In genomic region chr20:5834436-5835005, GRCh38 we compare ENCODE assay signal across 29 cellular contexts.
A peak's percentile ranks its signal among the peaks of the same experiment; 100 is the strongest.
DNase-seq lines count a peak whose midpoint lies in the region; ATAC-seq, FAIRE-seq and TF ChIP-seq lines count a peak whose summit lies in the region.
"Had no signal": no experiment of that assay in that cellular context is flagged by ENCODE, and none has a peak within 500 bp of the region (broad histone marks: within the 10 kb centered on the region; RNA-seq: fewer than 3 reads in every experiment).

No MANE protein-coding gene starts in this region.

- no peak overlapping the region for H3K4me3 ChIP-seq in A549
- no peak overlapping the region for H3K4me3 ChIP-seq in CD4-positive, CD25-positive, alpha-beta regulatory T cell (ENCODE audit: low read depth, low read length)
- H3K4me3 ChIP-seq: coronary artery, hepatocyte, testis, vagina had no signal

- peak overlapping the region in 1 of 4 donors; percentile 23 for H3K4me3 Mint-ChIP-seq in CD4-positive, CD25-positive, alpha-beta regulatory T cell
- H3K4me3 Mint-ChIP-seq: endodermal cell, H9 had no signal

- CTCF ChIA-PET in A549 (lab: Yijun Ruan, JAX), result interaction anchor here (0.6 to 3.9 kb wide), 6 partner anchors 8 to 306 kb away, joined by 3 to 14 read pairs (median 4); no protein-coding TSS in a partner anchor

- peak overlapping the region; percentile 89 to 97 (median 94) for H3K27ac Mint-ChIP-seq in CD4-positive, CD25-positive, alpha-beta regulatory T cell
- H3K27ac Mint-ChIP-seq: endodermal cell had no signal

- no peak for TF ChIP-seq POLR2A in A549 (IDR thresholded peaks at IDR 0.05; ENCODE audit: low read length)
- TF ChIP-seq POLR2A in GM12891 (IDR thresholded peaks at IDR 0.05; ENCODE audit: low read depth, low read length), result no peak

- TF ChIP-seq CTCF in A549 (IDR thresholded peaks at IDR 0.05) (no peak), VCaP (conservative IDR thresholded peaks at IDR 0.05) (no peak)

- H3K27ac ChIP-seq in A549 (peak overlapping the region; percentile 30 to 60; a peak in 4 of 6 replicates), VCaP (peak overlapping the region; percentile 26; the same call in 1 of the 2 replicates)
- peak overlapping the region; percentile 94 for H3K27ac ChIP-seq in CD4-positive, CD25-positive, alpha-beta regulatory T cell (ENCODE audit: insufficient read depth, low read length, poor library complexity, severe bottlenecking)
- H3K27ac ChIP-seq: coronary artery, hepatocyte, testis, vagina had no signal

- POLR2A ChIA-PET in A549 (lab: Yijun Ruan, JAX), result no interaction called here

- peaks cover 12% of the 10 kb centered on the region for H3K36me3 Mint-ChIP-seq in CD4-positive, CD25-positive, alpha-beta regulatory T cell

- peaks cover 2% of the 10 kb centered on the region for H3K36me3 ChIP-seq in CD4-positive, CD25-positive, alpha-beta regulatory T cell (ENCODE audit: control insufficient read depth, insufficient read depth, low read length)
- H3K36me3 ChIP-seq: vagina had no signal

- DNase-seq in A549 (ENCODE audit: low read depth in 1 of 2, low spot score in 1 of 2), result no peak
- DNase-seq in CD4-positive, CD25-positive, alpha-beta regulatory T cell, result no peak
- no peak for DNase-seq in GM19240 (ENCODE audit: insufficient read length, low spot score)
- no peak for DNase-seq in GM12891 (ENCODE audit: insufficient read length, low spot score)
- DNase-seq in DMS114 treated with DMSO at 0.1 percent for 48 hours (lab: John Stamatoyannopoulos, UW; ENCODE audit: unreplicated experiment), result no peak
- DNase-seq: activated CD4-positive, alpha-beta T cell treated with anti-CD3 and anti-CD28 coated beads for 4 hours; activated CD8-positive, alpha-beta memory T cell treated with anti-CD3 and anti-CD28 coated beads for 24 hours; activated gamma-delta T cell treated with Interleukin-2 at 50 U/mL for 16 hours; amniotic stem cell; DMS79; endodermal cell; foreskin melanocyte; GDM1; H9; mesendoderm; NCI-H2081; NCI-H345; NCI-H748 treated with DMSO at 0.1 percent for 48 hours; occipital lobe; RPMI8226; stimulated activated naive CD8-positive, alpha-beta T cell treated with anti-CD3 and anti-CD28 coated beads, Interleukin-15, Interleukin-2, amounts not matched to agents 100 U/mL and 50 U/mL, for 24 hours; testis had no signal

- peaks cover 23% of the 10 kb centered on the region for H3K4me1 ChIP-seq in A549
- peaks cover 26% of the 10 kb centered on the region for H3K4me1 ChIP-seq in CD4-positive, CD25-positive, alpha-beta regulatory T cell (ENCODE audit: control insufficient read depth, insufficient read depth, low read length, poor library complexity, severe bottlenecking)

- no peak for TF ChIP-seq RAD21 in A549 (conservative IDR thresholded peaks at IDR 0.05 in 1 of 2, IDR thresholded peaks at IDR 0.05 in 1 of 2)

- H3K4me2 ChIP-seq in A549, result peak overlapping the region; percentile 71; the same call in 2 of the 3 replicates
- H3K4me2 ChIP-seq: hepatocyte had no signal

- peaks cover 6% of the 10 kb centered on the region for H3K27me3 Mint-ChIP-seq in CD4-positive, CD25-positive, alpha-beta regulatory T cell

- H3K27me3 ChIP-seq in CD4-positive, CD25-positive, alpha-beta regulatory T cell (ENCODE audit: control insufficient read depth, insufficient read depth, low read length), result no peaks in the 10 kb centered on the region
- H3K27me3 ChIP-seq: hepatocyte, testis, vagina had no signal

- FAIRE-seq in A549 (lab: Jason Lieb, UNC), result no peak
- FAIRE-seq in islet of Langerhans (lab: Jason Lieb, UNC), result peak; percentile 53
- FAIRE-seq in GM12891 (lab: Jason Lieb, UNC), result no peak

- H3K4me1 Mint-ChIP-seq in CD4-positive, CD25-positive, alpha-beta regulatory T cell, result peaks cover 28 to 56% (median 45%) of the 10 kb centered on the region in 4 donors
- H3K4me1 Mint-ChIP-seq: endodermal cell, H9 had no signal

- peaks cover 0 to 12% (median 2%) of the 10 kb centered on the region in 7 donors for H3K9me3 Mint-ChIP-seq in CD4-positive, CD25-positive, alpha-beta regulatory T cell
- H3K9me3 Mint-ChIP-seq: endodermal cell, H9 had no signal

- no peak for ATAC-seq in A549
- no peak for ATAC-seq in CD4-positive, CD25-positive, alpha-beta regulatory T cell (ENCODE audit: low read depth in 2 of 2)
- ATAC-seq in GM21515 (IDR thresholded peaks at IDR 0.05; ENCODE audit: unreplicated experiment), result no peak
- ATAC-seq: esophagus mucosa had no signal

- no peaks in the 10 kb centered on the region for H3K9me3 ChIP-seq in A549
- peaks cover 0 to 12% of the 10 kb centered on the region in 2 experiments for H3K9me3 ChIP-seq in CD4-positive, CD25-positive, alpha-beta regulatory T cell (ENCODE audit: control insufficient read depth in 2 of 2, low read length in 2 of 2)
- H3K9me3 ChIP-seq: testis, vagina had no signal

- no peak for TF ChIP-seq EP300 in A549 (IDR thresholded peaks at IDR 0.05)

TF ChIP-seq in A549, 52 proteins besides CTCF, POLR2A, EP300 and RAD21 (continues in another document):
- no peak for TF ChIP-seq FOSL2 (IDR thresholded peaks at IDR 0.05)
- no peak for TF ChIP-seq FOSL2 (CRISPR knock-in tag; IDR thresholded peaks at IDR 0.05)
- TF ChIP-seq ZSCAN20 (CRISPR knock-in tag; IDR thresholded peaks at IDR 0.05), result no peak
- no peak for TF ChIP-seq MAZ (IDR thresholded peaks at IDR 0.05; ENCODE audit: borderline replicate concordance, low read depth, low read length)
- TF ChIP-seq RNF2 (IDR thresholded peaks at IDR 0.05; ENCODE audit: borderline replicate concordance, low read depth), result no peak
- no peak for TF ChIP-seq ZFP36 (IDR thresholded peaks at IDR 0.05; ENCODE audit: borderline replicate concordance, partially characterized antibody)
- no peak for TF ChIP-seq EHMT2 (IDR thresholded peaks at IDR 0.05; ENCODE audit: low read depth)
- no peak for TF ChIP-seq PHF8 (IDR thresholded peaks at IDR 0.05; ENCODE audit: borderline replicate concordance, low read depth)
- no peak for TF ChIP-seq FOXS1 (CRISPR knock-in tag; IDR thresholded peaks at IDR 0.05)
- no peak for TF ChIP-seq REST (IDR thresholded peaks at IDR 0.05)

TF ChIP-seq in GM12891, 5 proteins besides CTCF, POLR2A, EP300 and RAD21:
- no peak for TF ChIP-seq PAX5 (IDR thresholded peaks at IDR 0.05; ENCODE audit: insufficient read depth, low read length, severe bottlenecking)
- TF ChIP-seq TAF1 (IDR thresholded peaks at IDR 0.05; ENCODE audit: low read depth, low read length), result no peak
- no peak for TF ChIP-seq POU2F2 (IDR thresholded peaks at IDR 0.05; ENCODE audit: low read depth, low read length)
- no peak for TF ChIP-seq SPI1 (IDR thresholded peaks at IDR 0.05; ENCODE audit: low read depth, low read length)
- TF ChIP-seq POLR2AphosphoS5 (IDR thresholded peaks at IDR 0.05; ENCODE audit: low read depth, low read length), result no peak
TF ChIP-seq in GM12891: peak in this region for 0.

Comparison
In these comparisons a context has a peak if more than half of its experiments do, and no peak if none do; other contexts are left out.
1. H3K27ac ChIP-seq: peak in every context shown above with its lines; median percentile 94 in CD4-positive, CD25-positive, alpha-beta regulatory T cell; 45 in A549; 26 in VCaP.